ENCODE assay signal across 2 cellular contexts in the genomic region with DNA sequence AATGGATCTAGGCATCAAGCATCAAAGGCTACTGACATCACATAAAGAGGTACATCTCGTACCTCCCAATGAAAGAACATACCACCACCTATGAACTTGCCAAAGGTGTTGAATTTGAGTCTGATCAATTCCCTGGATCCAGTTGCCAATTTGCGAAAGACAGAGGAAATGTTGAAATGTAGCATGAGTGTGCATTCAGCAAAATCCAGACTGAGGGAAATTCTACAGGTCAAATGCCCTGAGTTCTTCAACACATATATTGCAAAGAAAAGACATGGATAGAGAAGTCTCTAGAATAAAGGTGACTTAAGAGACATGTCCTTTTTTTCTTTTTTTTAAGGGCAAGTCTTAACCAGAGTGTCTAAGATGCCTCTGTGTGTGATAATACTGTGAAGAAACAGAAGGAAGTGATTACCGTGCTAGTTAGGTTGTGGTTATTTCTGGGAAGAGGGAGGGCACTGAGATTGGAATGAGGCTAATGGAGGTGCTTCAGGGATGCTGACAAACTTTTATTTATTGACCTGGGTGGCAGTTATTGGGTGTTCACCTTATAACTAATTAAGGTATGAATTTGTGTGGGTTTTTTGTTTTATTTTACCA.
TF ChIP-seq lines count a peak whose summit lies in the region.

No MANE protein-coding gene starts in this region.

TF ChIP-seq in SK-N-SH treated with all-trans-retinoic acid at 6 μM for 48 hours, 23 proteins besides CTCF, POLR2A, EP300 and RAD21 (continued from another document):
- TF ChIP-seq, protein P1, sequence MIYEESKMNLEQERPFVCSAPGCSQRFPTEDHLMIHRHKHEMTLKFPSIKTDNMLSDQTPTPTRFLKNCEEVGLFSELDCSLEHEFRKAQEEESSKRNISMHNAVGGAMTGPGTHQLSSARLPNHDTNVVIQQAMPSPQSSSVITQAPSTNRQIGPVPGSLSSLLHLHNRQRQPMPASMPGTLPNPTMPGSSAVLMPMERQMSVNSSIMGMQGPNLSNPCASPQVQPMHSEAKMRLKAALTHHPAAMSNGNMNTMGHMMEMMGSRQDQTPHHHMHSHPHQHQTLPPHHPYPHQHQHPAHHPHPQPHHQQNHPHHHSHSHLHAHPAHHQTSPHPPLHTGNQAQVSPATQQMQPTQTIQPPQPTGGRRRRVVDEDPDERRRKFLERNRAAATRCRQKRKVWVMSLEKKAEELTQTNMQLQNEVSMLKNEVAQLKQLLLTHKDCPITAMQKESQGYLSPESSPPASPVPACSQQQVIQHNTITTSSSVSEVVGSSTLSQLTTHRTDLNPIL (CRISPR knock-in tag; IDR thresholded peaks at IDR 0.05; ENCODE audit: low read depth) = no peak
- TF ChIP-seq TOX (CRISPR knock-in tag; IDR thresholded peaks at IDR 0.05; ENCODE audit: borderline replicate concordance) (no peak), ZNF70 (CRISPR knock-in tag; IDR thresholded peaks at IDR 0.05) (no peak), ZFP3 (CRISPR knock-in tag; IDR thresholded peaks at IDR 0.05) (no peak), SNAI2 (CRISPR knock-in tag; IDR thresholded peaks at IDR 0.05) (no peak), ZNF565 (CRISPR knock-in tag; conservative IDR thresholded peaks at IDR 0.05; ENCODE audit: low read depth) (no peak), RARB (CRISPR knock-in tag; IDR thresholded peaks at IDR 0.05) (no peak), CSDC2 (CRISPR knock-in tag; IDR thresholded peaks at IDR 0.05) (no peak), ZFP30 (CRISPR knock-in tag; IDR thresholded peaks at IDR 0.05) (no peak), ZNF8 (CRISPR knock-in tag; IDR thresholded peaks at IDR 0.05) (no peak), OSR1 (CRISPR knock-in tag; IDR thresholded peaks at IDR 0.05) (no peak), ESRRG (CRISPR knock-in tag; IDR thresholded peaks at IDR 0.05) (no peak)
TF ChIP-seq in SK-N-SH treated with all-trans-retinoic acid at 6 μM for 48 hours: peak in this region for 0.

TF ChIP-seq in SK-N-SH, 30 proteins besides CTCF, POLR2A, EP300 and RAD21 (continued from another document):
- TF ChIP-seq, protein P2, sequence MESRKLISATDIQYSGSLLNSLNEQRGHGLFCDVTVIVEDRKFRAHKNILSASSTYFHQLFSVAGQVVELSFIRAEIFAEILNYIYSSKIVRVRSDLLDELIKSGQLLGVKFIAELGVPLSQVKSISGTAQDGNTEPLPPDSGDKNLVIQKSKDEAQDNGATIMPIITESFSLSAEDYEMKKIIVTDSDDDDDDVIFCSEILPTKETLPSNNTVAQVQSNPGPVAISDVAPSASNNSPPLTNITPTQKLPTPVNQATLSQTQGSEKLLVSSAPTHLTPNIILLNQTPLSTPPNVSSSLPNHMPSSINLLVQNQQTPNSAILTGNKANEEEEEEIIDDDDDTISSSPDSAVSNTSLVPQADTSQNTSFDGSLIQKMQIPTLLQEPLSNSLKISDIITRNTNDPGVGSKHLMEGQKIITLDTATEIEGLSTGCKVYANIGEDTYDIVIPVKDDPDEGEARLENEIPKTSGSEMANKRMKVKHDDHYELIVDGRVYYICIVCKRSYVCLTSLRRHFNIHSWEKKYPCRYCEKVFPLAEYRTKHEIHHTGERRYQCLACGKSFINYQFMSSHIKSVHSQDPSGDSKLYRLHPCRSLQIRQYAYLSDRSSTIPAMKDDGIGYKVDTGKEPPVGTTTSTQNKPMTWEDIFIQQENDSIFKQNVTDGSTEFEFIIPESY (IDR thresholded peaks at IDR 0.05; ENCODE audit: borderline replicate concordance, low read depth) = no peak
- TF ChIP-seq, protein P3, sequence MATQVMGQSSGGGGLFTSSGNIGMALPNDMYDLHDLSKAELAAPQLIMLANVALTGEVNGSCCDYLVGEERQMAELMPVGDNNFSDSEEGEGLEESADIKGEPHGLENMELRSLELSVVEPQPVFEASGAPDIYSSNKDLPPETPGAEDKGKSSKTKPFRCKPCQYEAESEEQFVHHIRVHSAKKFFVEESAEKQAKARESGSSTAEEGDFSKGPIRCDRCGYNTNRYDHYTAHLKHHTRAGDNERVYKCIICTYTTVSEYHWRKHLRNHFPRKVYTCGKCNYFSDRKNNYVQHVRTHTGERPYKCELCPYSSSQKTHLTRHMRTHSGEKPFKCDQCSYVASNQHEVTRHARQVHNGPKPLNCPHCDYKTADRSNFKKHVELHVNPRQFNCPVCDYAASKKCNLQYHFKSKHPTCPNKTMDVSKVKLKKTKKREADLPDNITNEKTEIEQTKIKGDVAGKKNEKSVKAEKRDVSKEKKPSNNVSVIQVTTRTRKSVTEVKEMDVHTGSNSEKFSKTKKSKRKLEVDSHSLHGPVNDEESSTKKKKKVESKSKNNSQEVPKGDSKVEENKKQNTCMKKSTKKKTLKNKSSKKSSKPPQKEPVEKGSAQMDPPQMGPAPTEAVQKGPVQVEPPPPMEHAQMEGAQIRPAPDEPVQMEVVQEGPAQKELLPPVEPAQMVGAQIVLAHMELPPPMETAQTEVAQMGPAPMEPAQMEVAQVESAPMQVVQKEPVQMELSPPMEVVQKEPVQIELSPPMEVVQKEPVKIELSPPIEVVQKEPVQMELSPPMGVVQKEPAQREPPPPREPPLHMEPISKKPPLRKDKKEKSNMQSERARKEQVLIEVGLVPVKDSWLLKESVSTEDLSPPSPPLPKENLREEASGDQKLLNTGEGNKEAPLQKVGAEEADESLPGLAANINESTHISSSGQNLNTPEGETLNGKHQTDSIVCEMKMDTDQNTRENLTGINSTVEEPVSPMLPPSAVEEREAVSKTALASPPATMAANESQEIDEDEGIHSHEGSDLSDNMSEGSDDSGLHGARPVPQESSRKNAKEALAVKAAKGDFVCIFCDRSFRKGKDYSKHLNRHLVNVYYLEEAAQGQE (IDR thresholded peaks at IDR 0.05; ENCODE audit: low read depth, low read length) = no peak
- TF ChIP-seq TAF1 (IDR thresholded peaks at IDR 0.05; ENCODE audit: borderline replicate concordance, low read depth, low read length) (no peak), RXRA (IDR thresholded peaks at IDR 0.05; ENCODE audit: borderline replicate concordance, low read depth) (no peak), POLR2AphosphoS5 (IDR thresholded peaks at IDR 0.05; ENCODE audit: low read depth, low read length) (no peak), TCF12 (IDR thresholded peaks at IDR 0.05) (no peak), GATA2 (CRISPR knock-in tag; IDR thresholded peaks at IDR 0.05) (no peak), EZH2phosphoT487 (IDR thresholded peaks at IDR 0.05; ENCODE audit: borderline replicate concordance, low read depth) (no peak), FOXM1 (IDR thresholded peaks at IDR 0.05; ENCODE audit: low read depth) (no peak), YY1 (IDR thresholded peaks at IDR 0.05; ENCODE audit: low read depth) (no peak), TEAD4 (IDR thresholded peaks at IDR 0.05; ENCODE audit: borderline replicate concordance, insufficient read depth) (no peak), NRF1 (IDR thresholded peaks at IDR 0.05; ENCODE audit: low read depth, low read length) (no peak)
- TF ChIP-seq, protein P4, sequence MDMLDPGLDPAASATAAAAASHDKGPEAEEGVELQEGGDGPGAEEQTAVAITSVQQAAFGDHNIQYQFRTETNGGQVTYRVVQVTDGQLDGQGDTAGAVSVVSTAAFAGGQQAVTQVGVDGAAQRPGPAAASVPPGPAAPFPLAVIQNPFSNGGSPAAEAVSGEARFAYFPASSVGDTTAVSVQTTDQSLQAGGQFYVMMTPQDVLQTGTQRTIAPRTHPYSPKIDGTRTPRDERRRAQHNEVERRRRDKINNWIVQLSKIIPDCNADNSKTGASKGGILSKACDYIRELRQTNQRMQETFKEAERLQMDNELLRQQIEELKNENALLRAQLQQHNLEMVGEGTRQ (IDR thresholded peaks at IDR 0.05; ENCODE audit: borderline replicate concordance, low read depth, low read length) = no peak
- TF ChIP-seq, protein P5, sequence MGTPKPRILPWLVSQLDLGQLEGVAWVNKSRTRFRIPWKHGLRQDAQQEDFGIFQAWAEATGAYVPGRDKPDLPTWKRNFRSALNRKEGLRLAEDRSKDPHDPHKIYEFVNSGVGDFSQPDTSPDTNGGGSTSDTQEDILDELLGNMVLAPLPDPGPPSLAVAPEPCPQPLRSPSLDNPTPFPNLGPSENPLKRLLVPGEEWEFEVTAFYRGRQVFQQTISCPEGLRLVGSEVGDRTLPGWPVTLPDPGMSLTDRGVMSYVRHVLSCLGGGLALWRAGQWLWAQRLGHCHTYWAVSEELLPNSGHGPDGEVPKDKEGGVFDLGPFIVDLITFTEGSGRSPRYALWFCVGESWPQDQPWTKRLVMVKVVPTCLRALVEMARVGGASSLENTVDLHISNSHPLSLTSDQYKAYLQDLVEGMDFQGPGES (IDR thresholded peaks at IDR 0.05; ENCODE audit: low read depth, low read length) = no peak
